In genomic region chr5:176995122-176995490, GRCh38 we compare ENCODE assay signal across 16 cellular contexts. TPM values are rescaled to one million over a fixed set of nuclear protein-coding genes. Genes with fewer than 3 reads are reported as not detected.
DNase-seq lines count a peak whose midpoint lies in the region; ATAC-seq and TF ChIP-seq lines count a peak whose summit lies in the region.
"Had no signal": no experiment of that assay in that cellular context is flagged by ENCODE, and none has a peak within 500 bp of the region (broad histone marks: within the 10 kb centered on the region; RNA-seq: fewer than 3 reads in every experiment).

No MANE protein-coding gene starts in this region.

- no peaks in the 10 kb centered on the region for H3K9me3 ChIP-seq in adrenal gland (replicated peaks in 1 of 3)
- H3K9me3 ChIP-seq: BE2C, Peyer's patch, vagina had no signal

- no peak overlapping the region for H4K5ac ChIP-seq in mesendoderm (ENCODE audit: low read length)

- H3K9me3 Mint-ChIP-seq in stimulated activated naive CD8-positive, alpha-beta T cell treated with anti-CD3 and anti-CD28 coated beads, Interleukin-15, Interleukin-2, amounts not matched to agents 100 ng/mL and 50 ng/mL, for 24 hours, result no peaks in the 10 kb centered on the region
- H3K9me3 Mint-ChIP-seq in stimulated activated naive CD8-positive, alpha-beta T cell treated with anti-CD3 and anti-CD28 coated beads, Interleukin-15, amount 100 ng/mL, for 72 hours, result no peaks in the 10 kb centered on the region

- intact Hi-C loops in adrenal gland (cut with DNase I), result no loop called here

- no peak overlapping the region for H3K23ac ChIP-seq in mesendoderm (ENCODE audit: low read length)

- no peak for ATAC-seq in stimulated activated naive CD8-positive, alpha-beta T cell treated with anti-CD3 and anti-CD28 coated beads, Interleukin-15, amount 100 ng/mL, for 72 hours
- ATAC-seq in HG02884 (IDR thresholded peaks at IDR 0.05; ENCODE audit: unreplicated experiment) (no peak), HG03439 (IDR thresholded peaks at IDR 0.05; ENCODE audit: unreplicated experiment) (no peak)

- H3K27me3 ChIP-seq in adrenal gland (no peaks in the 10 kb centered on the region), mesendoderm (ENCODE audit: insufficient read depth, low read length, poor library complexity) (no peaks in the 10 kb centered on the region)
- H3K27me3 ChIP-seq: BE2C, Peyer's patch, vagina had no signal

- TF ChIP-seq CTCF in adrenal gland (IDR thresholded peaks at IDR 0.05), result no peak

- H3K9ac ChIP-seq in mesendoderm (ENCODE audit: low read length), result no peak overlapping the region

- no peak overlapping the region for H3K4ac ChIP-seq in mesendoderm (ENCODE audit: low read depth, low read length)

- H3K4me1 Mint-ChIP-seq in stimulated activated naive CD8-positive, alpha-beta T cell treated with anti-CD3 and anti-CD28 coated beads, Interleukin-15, Interleukin-2, amounts not matched to agents 100 ng/mL and 50 ng/mL, for 24 hours (ENCODE audit: low read depth), result peaks cover 39% of the 10 kb centered on the region
- peaks cover 26% of the 10 kb centered on the region for H3K4me1 Mint-ChIP-seq in stimulated activated naive CD8-positive, alpha-beta T cell treated with anti-CD3 and anti-CD28 coated beads, Interleukin-15, amount 100 ng/mL, for 72 hours

- H3K18ac ChIP-seq in mesendoderm (ENCODE audit: low read length), result no peak overlapping the region

- H2BK15ac ChIP-seq in mesendoderm (replicated peaks; ENCODE audit: low read depth), result no peak overlapping the region

- H2BK120ac ChIP-seq in mesendoderm (ENCODE audit: low read depth, low read length), result no peak overlapping the region

- peak overlapping the region; percentile 16 for H3K27ac Mint-ChIP-seq in stimulated activated naive CD8-positive, alpha-beta T cell treated with anti-CD3 and anti-CD28 coated beads, Interleukin-15, Interleukin-2, amounts not matched to agents 100 ng/mL and 50 ng/mL, for 24 hours
- no peak overlapping the region for H3K27ac Mint-ChIP-seq in stimulated activated naive CD8-positive, alpha-beta T cell treated with anti-CD3 and anti-CD28 coated beads, Interleukin-15, amount 100 ng/mL, for 72 hours
- H3K27ac Mint-ChIP-seq: activated T-helper 1 cell treated with anti-CD3 and anti-CD28 coated beads, Interleukin-12 subunit alpha, Interleukin-12 subunit beta, Interleukin-2, Interleukin-4 antibody, amounts not matched to agents 30 ng/mL and 10 ng/mL and 1 ng/mL, durations not matched to agents 14 hours and 24 hours and 36 hours had no signal

- H3K4me1 ChIP-seq in adrenal gland (replicated peaks in 1 of 2) (peaks cover 42 to 48% of the 10 kb centered on the region in 2 donors), mesendoderm (ENCODE audit: control insufficient read depth, low read depth, low read length) (no peaks in the 10 kb centered on the region)

- no peak overlapping the region for H3K4me3 Mint-ChIP-seq in stimulated activated naive CD8-positive, alpha-beta T cell treated with anti-CD3 and anti-CD28 coated beads, Interleukin-15, Interleukin-2, amounts not matched to agents 100 ng/mL and 50 ng/mL, for 24 hours
- no peak overlapping the region for H3K4me3 Mint-ChIP-seq in stimulated activated naive CD8-positive, alpha-beta T cell treated with anti-CD3 and anti-CD28 coated beads, Interleukin-15, amount 100 ng/mL, for 72 hours
- H3K4me3 Mint-ChIP-seq: activated T-helper 1 cell treated with anti-CD3 and anti-CD28 coated beads, Interleukin-12 subunit alpha, Interleukin-12 subunit beta, Interleukin-2, Interleukin-4 antibody, amounts not matched to agents 30 ng/mL and 10 ng/mL and 1 ng/mL, durations not matched to agents 14 hours and 24 hours and 36 hours had no signal

- no peak overlapping the region for H3K56ac ChIP-seq in mesendoderm (ENCODE audit: low read length)

- no peak overlapping the region for H4K8ac ChIP-seq in mesendoderm (ENCODE audit: low read depth, low read length)

- H3K4me3 ChIP-seq in adrenal gland (no peak overlapping the region), mesendoderm (ENCODE audit: low read length) (no peak overlapping the region)
- H3K4me3 ChIP-seq: Peyer's patch, vagina had no signal

- H3K27ac ChIP-seq in adrenal gland, result peak overlapping the region; percentile 79 to 91 (median 89)
- no peak overlapping the region for H3K27ac ChIP-seq in mesendoderm (ENCODE audit: low read depth, low read length)
- H3K27ac ChIP-seq: vagina had no signal

- H2BK5ac ChIP-seq in mesendoderm (ENCODE audit: low read length), result no peak overlapping the region

- no peak for TF ChIP-seq POLR2A in adrenal gland (IDR thresholded peaks at IDR 0.05)

- peaks cover 24% of the 10 kb centered on the region for H3K36me3 Mint-ChIP-seq in stimulated activated naive CD8-positive, alpha-beta T cell treated with anti-CD3 and anti-CD28 coated beads, Interleukin-15, Interleukin-2, amounts not matched to agents 100 ng/mL and 50 ng/mL, for 24 hours (ENCODE audit: low read depth)

- no peak for DNase-seq in stimulated activated naive CD8-positive, alpha-beta T cell treated with anti-CD3 and anti-CD28 coated beads, Interleukin-15, amount 100 ng/mL, for 72 hours
- DNase-seq in adrenal gland, result peak in 1 of 7 donors; percentile 15
- peak; percentile 19 for DNase-seq in mesendoderm
- no peak for DNase-seq in Kasumi-1 (lab: John Stamatoyannopoulos, UW)
- no peak for DNase-seq in T1000 (lab: John Stamatoyannopoulos, UW)
- DNase-seq: activated CD4-positive, alpha-beta T cell treated with anti-CD3 and anti-CD28 coated beads for 48 hours; DMS79 treated with DMSO at 0.1 percent for 48 hours; NCI-H1105 treated with DMSO at 0.1 percent for 48 hours; NCI-H446 had no signal

- H3K36me3 ChIP-seq in adrenal gland (replicated peaks in 1 of 2) (no peaks in the 10 kb centered on the region), mesendoderm (ENCODE audit: control insufficient read depth, insufficient read depth, low read length) (no peaks in the 10 kb centered on the region)
- H3K36me3 ChIP-seq: Peyer's patch, vagina had no signal

- peaks cover 32% of the 10 kb centered on the region for H3K79me2 ChIP-seq in mesendoderm (ENCODE audit: control insufficient read depth, insufficient read depth, low read length)

- H3K79me1 ChIP-seq in mesendoderm (ENCODE audit: low read length), result peaks cover 16% of the 10 kb centered on the region

- no peak overlapping the region for H2AK5ac ChIP-seq in mesendoderm (ENCODE audit: low read length)

- WGBS in adrenal gland, 4 donors, result 51 to 87% (median 61%) methylated on average over 3 of the region's 3 CpGs
- no CpG with 5 or more reads among the region's 3 CpGs for WGBS in mesendoderm (ENCODE audit: extremely low coverage, insufficient coverage, low lambda C conversion rate)

- no peaks in the 10 kb centered on the region for H3K27me3 Mint-ChIP-seq in stimulated activated naive CD8-positive, alpha-beta T cell treated with anti-CD3 and anti-CD28 coated beads, Interleukin-15, Interleukin-2, amounts not matched to agents 100 ng/mL and 50 ng/mL, for 24 hours
- no peaks in the 10 kb centered on the region for H3K27me3 Mint-ChIP-seq in stimulated activated naive CD8-positive, alpha-beta T cell treated with anti-CD3 and anti-CD28 coated beads, Interleukin-15, amount 100 ng/mL, for 72 hours

- H3K4me2 ChIP-seq in mesendoderm (ENCODE audit: low read length), result no peak overlapping the region

RNA-seq across cellular contexts. Expression of gene UIMC1, which starts 11.5 kb away (rescaled TPM):
- total RNA-seq in adrenal gland, result 10 to 100 TPM; 11.2 to 44.5 (median 31.8) TPM
- polyA plus RNA-seq in adrenal gland, result 10 to 100 TPM; 32.7 to 51.0 (median 50.5) TPM
- 14.0 TPM for polyA plus RNA-seq in mesendoderm (2013, experiment 1 of 2)
- 15.0 TPM for polyA plus RNA-seq in mesendoderm (2013, experiment 2 of 2)

RNA-seq across cellular contexts. Expression of gene ZNF346, which starts 27.4 kb away (rescaled TPM):
- total RNA-seq in adrenal gland, result 10 to 100 TPM; 13.3 to 29.4 (median 17.9) TPM
- 10 to 100 TPM in 1 of 3 donors, 1 to 10 TPM in 2; 7.9 to 16.8 (median 8.3) TPM for polyA plus RNA-seq in adrenal gland
- polyA plus RNA-seq in mesendoderm (2013, experiment 1 of 2), result 11.8 TPM
- polyA plus RNA-seq in mesendoderm (2013, experiment 2 of 2), result 12.8 TPM
